8 cellular contexts compared by ENCODE assay signal in genomic region chr13:45416521-45417125, GRCh38. TPM values are rescaled to one million over a fixed set of nuclear protein-coding genes. Genes with fewer than 3 reads are reported as not detected.
DNase-seq lines count a peak whose midpoint lies in the region; ATAC-seq and TF ChIP-seq lines count a peak whose summit lies in the region.

No MANE protein-coding gene starts in this region.

- TF ChIP-seq POLR2A in esophagus muscularis mucosa (IDR thresholded peaks at IDR 0.05; ENCODE audit: low read depth): no peak

- POLR2A ChIA-PET in HEK293T (lab: Yijun Ruan, JAX): interaction anchor here (0.9 to 1.2 kb wide), 2 partner anchors 48 kb away, joined by 3 read pairs; partner anchors contain the start of gene COG3

- peak overlapping the region; percentile 100 for H3K4me2 ChIP-seq in skeletal muscle satellite cell (ENCODE audit: low read length)

- H3K27ac ChIP-seq in esophagus muscularis mucosa (replicated peaks in 1 of 4): peak overlapping the region; percentile 89 to 93 (median 90)

- DNase-seq in HT-29 (ENCODE audit: low spot score): peak; percentile 28
- no peak for DNase-seq in NT2/D1 (ENCODE audit: low read depth, low spot score)
- no peak for DNase-seq in esophagus muscularis mucosa (ENCODE audit: extremely low spot score)
- DNase-seq in HEK293T (ENCODE audit: extremely low spot score): no peak
- DNase-seq in DMS53 (lab: John Stamatoyannopoulos, UW): no peak

- TF ChIP-seq EP300 in esophagus muscularis mucosa (IDR thresholded peaks at IDR 0.05): no peak

- no peaks in the 10 kb centered on the region for H3K4me1 ChIP-seq in NT2/D1 (ENCODE audit: insufficient read depth, insufficient read length)
- H3K4me1 ChIP-seq in esophagus muscularis mucosa: peaks cover 15 to 43% (median 31%) of the 10 kb centered on the region in 4 donors
- peaks cover 14% of the 10 kb centered on the region for H3K4me1 ChIP-seq in skeletal muscle satellite cell (ENCODE audit: control insufficient read depth, insufficient read depth, low read length)

- intact Hi-C loops in esophagus muscularis mucosa (cut with DNase I): no loop called here

- H3K9ac ChIP-seq in NT2/D1 (ENCODE audit: insufficient read length, low read depth): no peak overlapping the region
- peak overlapping the region; percentile 85 for H3K9ac ChIP-seq in skeletal muscle satellite cell (ENCODE audit: low read depth, low read length)

- no peaks in the 10 kb centered on the region for H3K27me3 ChIP-seq in NT2/D1 (ENCODE audit: insufficient read depth, insufficient read length)
- no peaks in the 10 kb centered on the region for H3K27me3 ChIP-seq in esophagus muscularis mucosa
- H3K27me3 ChIP-seq in skeletal muscle satellite cell (ENCODE audit: control insufficient read depth, insufficient read depth, low read length): no peaks in the 10 kb centered on the region

- peak overlapping the region; percentile 71 for H3K4me3 ChIP-seq in NT2/D1 (ENCODE audit: insufficient read length, low read depth)
- H3K4me3 ChIP-seq in esophagus muscularis mucosa: peak overlapping the region; percentile 60 to 79 (median 71)
- H3K4me3 ChIP-seq in skeletal muscle satellite cell (ENCODE audit: low read length): peak overlapping the region; percentile 91

- ATAC-seq in GM21786 (IDR thresholded peaks at IDR 0.05; ENCODE audit: unreplicated experiment): no peak
- ATAC-seq in GM18868 (IDR thresholded peaks at IDR 0.05; ENCODE audit: unreplicated experiment): no peak

- 65% methylated on average over 10 of the region's 10 CpGs for WGBS in esophagus muscularis mucosa

- no peaks in the 10 kb centered on the region for H3K36me3 ChIP-seq in NT2/D1 (ENCODE audit: insufficient read depth, insufficient read length, low read length)
- H3K36me3 ChIP-seq in esophagus muscularis mucosa: no peaks in the 10 kb centered on the region
- no peaks in the 10 kb centered on the region for H3K36me3 ChIP-seq in skeletal muscle satellite cell (ENCODE audit: insufficient read depth, low read length)

- TF ChIP-seq CTCF in esophagus muscularis mucosa (IDR thresholded peaks at IDR 0.05): no peak

- H3K9me3 ChIP-seq in NT2/D1 (ENCODE audit: insufficient read depth, low read length): no peaks in the 10 kb centered on the region
- H3K9me3 ChIP-seq in esophagus muscularis mucosa: no peaks in the 10 kb centered on the region
- H3K9me3 ChIP-seq in skeletal muscle satellite cell (replicated peaks; ENCODE audit: low read length): no peaks in the 10 kb centered on the region

- CTCF ChIA-PET in HEK293T (lab: Yijun Ruan, JAX): interaction anchor here (0.9 kb wide), 1 partner anchor 22 kb away, joined by 3 read pairs; no protein-coding TSS in a partner anchor

TF ChIP-seq in HEK293T, 16 proteins besides CTCF, POLR2A, EP300 and RAD21:
- no peak for TF ChIP-seq FOXM1 (IDR thresholded peaks at IDR 0.05; ENCODE audit: borderline replicate concordance)
- TF ChIP-seq SP1 (IDR thresholded peaks at IDR 0.05): no peak
- no peak for TF ChIP-seq SUZ12 (IDR thresholded peaks at IDR 0.05)
- no peak for TF ChIP-seq ZNF384 (IDR thresholded peaks at IDR 0.05)
- no peak for TF ChIP-seq FOXA1 (IDR thresholded peaks at IDR 0.05)
- no peak for TF ChIP-seq LEF1 (IDR thresholded peaks at IDR 0.05; ENCODE audit: borderline replicate concordance)
- TF ChIP-seq FOXK2 (IDR thresholded peaks at IDR 0.05): no peak
- no peak for TF ChIP-seq HDGF (IDR thresholded peaks at IDR 0.05; ENCODE audit: borderline replicate concordance)
- TF ChIP-seq ELF4 (IDR thresholded peaks at IDR 0.05): no peak
- TF ChIP-seq ARNT (IDR thresholded peaks at IDR 0.05): no peak
- no peak for TF ChIP-seq BHLHE40 (IDR thresholded peaks at IDR 0.05; ENCODE audit: borderline replicate concordance)

RNA-seq across cellular contexts. Expression of gene SLC25A30, which starts 1.6 kb away (rescaled TPM):
- total RNA-seq in HT-29 (2014; rRNA removed; shearing (Covaris generic)): 1.1 and 4.1 TPM in 2 replicates
- 10 to 100 TPM in 3 of 4 donors, 1 to 10 TPM in 1; 8.8 to 13.4 (median 10.3) TPM for total RNA-seq in esophagus muscularis mucosa
- total RNA-seq in skeletal muscle satellite cell (2012; rRNA removed): 8.7 and 9.6 TPM in 2 replicates

RNA-seq across cellular contexts. Expression of gene COG3, which starts 48.1 kb away (rescaled TPM):
- total RNA-seq in HT-29 (2014; rRNA removed; shearing (Covaris generic)): 60.5 and 63.1 TPM in 2 replicates
- total RNA-seq in esophagus muscularis mucosa: 10 to 100 TPM; 17.7 to 28.2 (median 21.3) TPM
- 20.8 and 28.2 TPM in 2 replicates for total RNA-seq in skeletal muscle satellite cell (2012; rRNA removed)
